ENCODE assay signal across 8 cellular contexts in genomic region chr18:13217466-13217961, GRCh38. TPM values are rescaled to one million over a fixed set of nuclear protein-coding genes. Genes with fewer than 3 reads are reported as not detected.
DNase-seq lines count a peak whose midpoint lies in the region; ATAC-seq and TF ChIP-seq lines count a peak whose summit lies in the region.

No MANE protein-coding gene starts in this region.

- H2AFZ ChIP-seq in ACC112 (ENCODE audit: low read length, unreplicated experiment) = peak overlapping the region; percentile 50

- POLR2A ChIA-PET in naive thymus-derived CD4-positive, alpha-beta T cell (lab: Charles Lee) = interaction anchor here (0.6 to 1.3 kb wide), 3 partner anchors 62 to 327 kb away, joined by 3 read pairs; no protein-coding TSS in a partner anchor

- H3K9me3 Mint-ChIP-seq in naive thymus-derived CD4-positive, alpha-beta T cell = peaks cover 0 to 1% (median 0%) of the 10 kb centered on the region in 11 donors
- no peaks in the 10 kb centered on the region for H3K9me3 Mint-ChIP-seq in stimulated activated naive CD8-positive, alpha-beta T cell treated with anti-CD3 and anti-CD28 coated beads, Interleukin-15, amount 100 ng/mL, for 72 hours

- H3K27me3 ChIP-seq in ACC112 (ENCODE audit: insufficient read depth, low read length) = peaks cover 97% of the 10 kb centered on the region
- no peaks in the 10 kb centered on the region for H3K27me3 ChIP-seq in esophagus muscularis mucosa
- no peaks in the 10 kb centered on the region for H3K27me3 ChIP-seq in naive thymus-derived CD4-positive, alpha-beta T cell (ENCODE audit: control insufficient read depth in 2 of 2, insufficient read depth in 2 of 2, low read length in 2 of 2)

- H3K27ac ChIP-seq in ACC112 (ENCODE audit: low read depth, low read length) (no peak overlapping the region), esophagus muscularis mucosa (replicated peaks in 1 of 4) (peak overlapping the region; percentile 87 to 92 (median 90))
- peak overlapping the region; percentile 76 for H3K27ac ChIP-seq in naive thymus-derived CD4-positive, alpha-beta T cell (ENCODE audit: low read depth, low read length)

- DNase-seq in NCI-H2171 (lab: John Stamatoyannopoulos, UW) (peak; percentile 44), activated T-cell treated with anti-CD3 and anti-CD28 coated beads for 1 hour (ENCODE audit: low read depth) (peak; percentile 36), esophagus muscularis mucosa (ENCODE audit: extremely low spot score) (no peak)
- DNase-seq in naive thymus-derived CD4-positive, alpha-beta T cell = peak; percentile 42 to 67 (median 62)
- DNase-seq in stimulated activated naive CD8-positive, alpha-beta T cell treated with anti-CD3 and anti-CD28 coated beads, Interleukin-15, amount 100 ng/mL, for 72 hours = peak; percentile 71 to 76

- peaks cover 14 to 48% (median 41%) of the 10 kb centered on the region in 7 donors for H3K4me1 Mint-ChIP-seq in naive thymus-derived CD4-positive, alpha-beta T cell
- H3K4me1 Mint-ChIP-seq in stimulated activated naive CD8-positive, alpha-beta T cell treated with anti-CD3 and anti-CD28 coated beads, Interleukin-15, amount 100 ng/mL, for 72 hours = peaks cover 47% of the 10 kb centered on the region

- H3K36me3 ChIP-seq in ACC112 (ENCODE audit: insufficient read depth, low read length) = no peaks in the 10 kb centered on the region
- H3K36me3 ChIP-seq in esophagus muscularis mucosa = no peaks in the 10 kb centered on the region
- no peaks in the 10 kb centered on the region for H3K36me3 ChIP-seq in naive thymus-derived CD4-positive, alpha-beta T cell (ENCODE audit: control insufficient read depth in 2 of 3, insufficient read depth in 3 of 3, low read length in 3 of 3)

- peaks cover 0 to 43% (median 6%) of the 10 kb centered on the region in 5 donors for H3K27me3 Mint-ChIP-seq in naive thymus-derived CD4-positive, alpha-beta T cell
- H3K27me3 Mint-ChIP-seq in stimulated activated naive CD8-positive, alpha-beta T cell treated with anti-CD3 and anti-CD28 coated beads, Interleukin-15, amount 100 ng/mL, for 72 hours = peaks cover 36% of the 10 kb centered on the region

- no peaks in the 10 kb centered on the region for H3K79me2 ChIP-seq in ACC112 (ENCODE audit: control insufficient read depth, insufficient read depth, low read length, unreplicated experiment)

- no peak for TF ChIP-seq EP300 in esophagus muscularis mucosa (IDR thresholded peaks at IDR 0.05)

- H3K4me3 ChIP-seq in ACC112 (ENCODE audit: low read depth, low read length) (peak overlapping the region; percentile 67), esophagus muscularis mucosa (peak overlapping the region; percentile 84 to 94 (median 88))
- peak overlapping the region; percentile 39 for H3K4me3 ChIP-seq in naive thymus-derived CD4-positive, alpha-beta T cell (ENCODE audit: low read length)

- WGBS in esophagus muscularis mucosa = 3% methylated on average over 6 of the region's 64 CpGs

- ATAC-seq in GM18907 (IDR thresholded peaks at IDR 0.05; ENCODE audit: unreplicated experiment) (peak; percentile 38), GM21390 (IDR thresholded peaks at IDR 0.05; ENCODE audit: unreplicated experiment) (no peak)
- ATAC-seq in naive thymus-derived CD4-positive, alpha-beta T cell = peak; percentile 56
- peak; percentile 59 for ATAC-seq in stimulated activated naive CD8-positive, alpha-beta T cell treated with anti-CD3 and anti-CD28 coated beads, Interleukin-15, amount 100 ng/mL, for 72 hours

- H3K4me3 Mint-ChIP-seq in naive thymus-derived CD4-positive, alpha-beta T cell = peak overlapping the region in 7 of 10 donors; percentile 9 to 95 (median 51)
- peak overlapping the region; percentile 82 to 84 for H3K4me3 Mint-ChIP-seq in stimulated activated naive CD8-positive, alpha-beta T cell treated with anti-CD3 and anti-CD28 coated beads, Interleukin-15, amount 100 ng/mL, for 72 hours

- H3K27ac Mint-ChIP-seq in naive thymus-derived CD4-positive, alpha-beta T cell = no peak overlapping the region
- H3K27ac Mint-ChIP-seq in stimulated activated naive CD8-positive, alpha-beta T cell treated with anti-CD3 and anti-CD28 coated beads, Interleukin-15, amount 100 ng/mL, for 72 hours = no peak overlapping the region

- intact Hi-C loops in esophagus muscularis mucosa (cut with DNase I) = loop anchor here (2.0 to 10.0 kb wide), 4 partner anchors 170 to 517 kb away; no protein-coding TSS in a partner anchor
- intact Hi-C loops in naive thymus-derived CD4-positive, alpha-beta T cell (cut with micrococcal nuclease) = loop anchor here (1.0 to 5.0 kb wide), 10 partner anchors 49 to 915 kb away; partner anchors contain the start of gene ZNF519 (in 1 of the 2)

- TF ChIP-seq CTCF in esophagus muscularis mucosa (IDR thresholded peaks at IDR 0.05) = no peak

- peak; percentile 23 for TF ChIP-seq POLR2A in esophagus muscularis mucosa (IDR thresholded peaks at IDR 0.05; ENCODE audit: low read depth)

- H3K4me1 ChIP-seq in ACC112 (ENCODE audit: control insufficient read depth, insufficient read depth, low read length, unreplicated experiment) (no peaks in the 10 kb centered on the region), esophagus muscularis mucosa (peaks cover 31 to 58% (median 53%) of the 10 kb centered on the region in 4 donors)
- H3K4me1 ChIP-seq in naive thymus-derived CD4-positive, alpha-beta T cell (ENCODE audit: control insufficient read depth in 2 of 2, insufficient read depth in 2 of 2, low read length in 2 of 2) = peaks cover 5 to 16% of the 10 kb centered on the region in 2 donors

- H3K36me3 Mint-ChIP-seq in naive thymus-derived CD4-positive, alpha-beta T cell = no peaks in the 10 kb centered on the region

- no peaks in the 10 kb centered on the region for H3K9me3 ChIP-seq in esophagus muscularis mucosa
- no peaks in the 10 kb centered on the region for H3K9me3 ChIP-seq in naive thymus-derived CD4-positive, alpha-beta T cell (ENCODE audit: control insufficient read depth in 2 of 3, low read length in 3 of 3)

- CTCF ChIA-PET in naive thymus-derived CD4-positive, alpha-beta T cell (lab: Charles Lee) = interaction anchor here (0.7 to 2.1 kb wide), 5 partner anchors 57 to 395 kb away, joined by 3 to 18 read pairs (median 9); no protein-coding TSS in a partner anchor

RNA-seq across cellular contexts. Expression of gene LDLRAD4, which starts 1.0 kb away (rescaled TPM):
- 10 to 100 TPM; 20.4 to 40.4 (median 35.3) TPM for total RNA-seq in esophagus muscularis mucosa
- total RNA-seq in naive thymus-derived CD4-positive, alpha-beta T cell = 10 to 100 TPM; 33.4 to 84.3 (median 60.1) TPM
- 10 to 100 TPM; 13.0 to 19.5 TPM for polyA plus RNA-seq in naive thymus-derived CD4-positive, alpha-beta T cell
